Comparison of ENCODE assay signal across 8 cellular contexts in genomic region chr11:57638811-57639320, GRCh38. TPM values are rescaled to one million over a fixed set of nuclear protein-coding genes. Genes with fewer than 3 reads are reported as not detected.
DNase-seq lines count a peak whose midpoint lies in the region; ATAC-seq and TF ChIP-seq lines count a peak whose summit lies in the region.

No MANE protein-coding gene starts in this region.

- TF ChIP-seq CTCF in GM12865 (IDR thresholded peaks at IDR 0.05; ENCODE audit: insufficient read depth, low read depth, low read length, missing control alignments) (no peak), cardiac muscle cell (IDR thresholded peaks at IDR 0.05; ENCODE audit: low read depth, low read length) (peak; percentile 2), retinal pigment epithelial cell (conservative IDR thresholded peaks at IDR 0.05; ENCODE audit: low read depth, low read length) (no peak), GM10248 (IDR thresholded peaks at IDR 0.05; ENCODE audit: control extremely low read depth, extremely low read depth, low read depth, missing control alignments) (no peak)

- peak overlapping the region; percentile 89 for H3K4me3 Mint-ChIP-seq in T-helper 2 cell treated with Interferon-gamma antibody and Interleukin-4, amounts not matched to agents 5 μg/mL and 100 μg/mL, for 36 hours

- no peak for ATAC-seq in HG03565 (IDR thresholded peaks at IDR 0.05; ENCODE audit: unreplicated experiment)
- no peak for ATAC-seq in HG02610 (IDR thresholded peaks at IDR 0.05; ENCODE audit: unreplicated experiment)
- no peak for ATAC-seq in GM19351 (IDR thresholded peaks at IDR 0.05; ENCODE audit: unreplicated experiment)

- DNase-seq in GM12865 (ENCODE audit: low read depth) (no peak), cardiac muscle cell (ENCODE audit: low read depth in 1 of 2, low spot score in 1 of 2) (peak in 1 of 2 donors; percentile 41), retinal pigment epithelial cell (ENCODE audit: low read depth) (no peak), GM10248 (ENCODE audit: extremely low spot score) (no peak)
- DNase-seq in T-helper 2 cell treated with Interferon-gamma antibody and Interleukin-4, amounts not matched to agents 5 μg/mL and 100 μg/mL, for 36 hours (ENCODE audit: low spot score): no peak

- POLR2A ChIA-PET in GM10248 (lab: Yijun Ruan, JAX): no interaction called here

- peaks cover 29% of the 10 kb centered on the region for H3K4me1 ChIP-seq in cardiac muscle cell (ENCODE audit: low read depth)

- H3K27ac ChIP-seq in cardiac muscle cell: peak overlapping the region; percentile 100

- peaks cover 10% of the 10 kb centered on the region for H3K4me1 Mint-ChIP-seq in T-helper 2 cell treated with Interferon-gamma antibody and Interleukin-4, amounts not matched to agents 5 μg/mL and 100 μg/mL, for 36 hours (ENCODE audit: low read depth)

- H3K27me3 ChIP-seq in cardiac muscle cell: no peaks in the 10 kb centered on the region

- peak overlapping the region; percentile 34 for H3K27ac Mint-ChIP-seq in T-helper 2 cell treated with Interferon-gamma antibody and Interleukin-4, amounts not matched to agents 5 μg/mL and 100 μg/mL, for 36 hours

- H3K9me3 ChIP-seq in cardiac muscle cell (ENCODE audit: low read depth): no peaks in the 10 kb centered on the region

- peak overlapping the region; percentile 73 for H3K4me3 ChIP-seq in GM12865 (ENCODE audit: low read depth, low read length)
- peak overlapping the region; percentile 92 for H3K4me3 ChIP-seq in cardiac muscle cell
- peak overlapping the region; percentile 98 for H3K4me3 ChIP-seq in retinal pigment epithelial cell (ENCODE audit: low read length)

- no peaks in the 10 kb centered on the region for H3K36me3 Mint-ChIP-seq in T-helper 2 cell treated with Interferon-gamma antibody and Interleukin-4, amounts not matched to agents 5 μg/mL and 100 μg/mL, for 36 hours (ENCODE audit: low read depth)

- CTCF ChIA-PET in GM10248 (lab: Yijun Ruan, JAX): interaction anchor here (1.0 to 14.1 kb wide), 9 partner anchors 8 to 181 kb away, joined by 3 to 295 read pairs (median 3); partner anchors contain the start of genes RTN4RL2 and UBE2L6

- H3K36me3 ChIP-seq in cardiac muscle cell: no peaks in the 10 kb centered on the region

- H3K27me3 Mint-ChIP-seq in T-helper 2 cell treated with Interferon-gamma antibody and Interleukin-4, amounts not matched to agents 5 μg/mL and 100 μg/mL, for 36 hours (ENCODE audit: low read depth): peaks cover 38% of the 10 kb centered on the region

- no peaks in the 10 kb centered on the region for H3K9me3 Mint-ChIP-seq in T-helper 2 cell treated with Interferon-gamma antibody and Interleukin-4, amounts not matched to agents 5 μg/mL and 100 μg/mL, for 36 hours

RNA-seq across cellular contexts. Expression of gene YPEL4, which starts 10.8 kb away (rescaled TPM):
- total RNA-seq in cardiac muscle cell: 0.70 and 1.3 TPM in 2 replicates
- polyA plus RNA-seq in cardiac muscle cell: 1.1 and 2.1 TPM in 2 replicates

RNA-seq across cellular contexts. Expression of gene CLP1, which starts 18.7 kb away (rescaled TPM):
- 16.5 and 17.2 TPM in 2 replicates for total RNA-seq in cardiac muscle cell
- 16.7 and 17.9 TPM in 2 replicates for polyA plus RNA-seq in cardiac muscle cell

RNA-seq across cellular contexts. Expression of gene ZDHHC5, which starts 29.0 kb away (rescaled TPM):
- 30.9 and 36.8 TPM in 2 replicates for total RNA-seq in cardiac muscle cell
- polyA plus RNA-seq in cardiac muscle cell: 24.9 and 32.1 TPM in 2 replicates

RNA-seq across cellular contexts. Expression of gene SERPING1, which starts 41.4 kb away (rescaled TPM):
- total RNA-seq in cardiac muscle cell: 42.8 and 51.9 TPM in 2 replicates
- polyA plus RNA-seq in cardiac muscle cell: 80.7 and 123 TPM in 2 replicates
